13 cellular contexts compared by ENCODE assay signal in genomic region chr12:55934343-55934742, GRCh38. TPM values are rescaled to one million over a fixed set of nuclear protein-coding genes. Genes with fewer than 3 reads are reported as not detected.
A peak's percentile ranks its signal among the peaks of the same experiment; 100 is the strongest.
DNase-seq lines count a peak whose midpoint lies in the region; ATAC-seq and TF ChIP-seq lines count a peak whose summit lies in the region.
"Had no signal": no experiment of that assay in that cellular context is flagged by ENCODE, and none has a peak within 500 bp of the region (broad histone marks: within the 10 kb centered on the region; RNA-seq: fewer than 3 reads in every experiment).

No MANE protein-coding gene starts in this region.

- no peak overlapping the region for H2AFZ ChIP-seq in DND-41 (ENCODE audit: low read depth, low read length)

- peaks cover 62% of the 10 kb centered on the region for H3K36me3 Mint-ChIP-seq in activated T-helper 1 cell treated with anti-CD3 and anti-CD28 coated beads, Interleukin-12 subunit alpha, Interleukin-12 subunit beta, Interleukin-2, Interleukin-4 antibody, amounts not matched to agents 30 ng/mL and 10 ng/mL and 1 ng/mL, durations not matched to agents 14 hours and 24 hours and 36 hours (ENCODE audit: low read depth)

- H3K4me2 ChIP-seq in BLaER1 (peak overlapping the region; percentile 95), DND-41 (ENCODE audit: insufficient read depth, low read length) (peak overlapping the region; percentile 94)

- no peaks in the 10 kb centered on the region for H3K27me3 ChIP-seq in BLaER1
- H3K27me3 ChIP-seq in DND-41 (ENCODE audit: insufficient read depth, low read length, poor library complexity) = no peaks in the 10 kb centered on the region
- H3K27me3 ChIP-seq: brain microvascular endothelial cell had no signal

- H3K27ac ChIP-seq in BLaER1 (no peak overlapping the region), DND-41 (ENCODE audit: low read length) (peak overlapping the region; percentile 96; the same call in 1 of the 2 replicates)
- H3K27ac ChIP-seq: brain microvascular endothelial cell had no signal

- peak overlapping the region; percentile 99 for H3K4me3 Mint-ChIP-seq in activated T-helper 1 cell treated with anti-CD3 and anti-CD28 coated beads, Interleukin-12 subunit alpha, Interleukin-12 subunit beta, Interleukin-2, Interleukin-4 antibody, amounts not matched to agents 30 ng/mL and 10 ng/mL and 1 ng/mL, durations not matched to agents 14 hours and 24 hours and 36 hours

- H3K4me1 ChIP-seq in BLaER1 (peaks cover 49% of the 10 kb centered on the region), DND-41 (ENCODE audit: insufficient read depth, low read length) (peaks cover 52% of the 10 kb centered on the region)

- no peak for DNase-seq in DND-41
- DNase-seq in activated T-helper 1 cell treated with anti-CD3 and anti-CD28 coated beads, Interleukin-12 subunit alpha, Interleukin-12 subunit beta, Interleukin-2, Interleukin-4 antibody, amounts not matched to agents 30 ng/mL and 10 ng/mL and 1 ng/mL, durations not matched to agents 14 hours and 24 hours and 36 hours (ENCODE audit: low spot score) = no peak
- DNase-seq in hepatic stellate cell (ENCODE audit: low spot score) = peak; percentile 52
- DNase-seq in SIG-M5 treated with dmso at 0.1 percent for 504 hours (lab: John Stamatoyannopoulos, UW; ENCODE audit: unreplicated experiment) = no peak
- no peak for DNase-seq in Right ventricle myocardium inferior (ENCODE audit: missing footprints)
- no peak for DNase-seq in COR-L47 (lab: John Stamatoyannopoulos, UW)
- DNase-seq: brain microvascular endothelial cell, DMS53, erythroblast, NCI-H187 had no signal

- intact Hi-C loops in activated T-helper 1 cell treated with anti-CD3 and anti-CD28 coated beads, Interleukin-12 subunit alpha, Interleukin-12 subunit beta, Interleukin-2, Interleukin-4 antibody, amounts not matched to agents 30 ng/mL and 10 ng/mL and 1 ng/mL, durations not matched to agents 14 hours and 24 hours and 36 hours (cut with micrococcal nuclease) = loop anchor here (5.0 to 10.0 kb wide), 3 partner anchors 288 to 1650 kb away; partner anchors contain the start of genes CBX5, HNRNPA1, NABP2 and NEMP1
- intact Hi-C loops in Right ventricle myocardium inferior (cut with DNase I) = no loop called here

- H3K4me1 Mint-ChIP-seq in activated T-helper 1 cell treated with anti-CD3 and anti-CD28 coated beads, Interleukin-12 subunit alpha, Interleukin-12 subunit beta, Interleukin-2, Interleukin-4 antibody, amounts not matched to agents 30 ng/mL and 10 ng/mL and 1 ng/mL, durations not matched to agents 14 hours and 24 hours and 36 hours (ENCODE audit: low read depth) = peaks cover 84% of the 10 kb centered on the region

- no peaks in the 10 kb centered on the region for H3K27me3 Mint-ChIP-seq in activated T-helper 1 cell treated with anti-CD3 and anti-CD28 coated beads, Interleukin-12 subunit alpha, Interleukin-12 subunit beta, Interleukin-2, Interleukin-4 antibody, amounts not matched to agents 30 ng/mL and 10 ng/mL and 1 ng/mL, durations not matched to agents 14 hours and 24 hours and 36 hours (ENCODE audit: insufficient read depth)

- H3K9ac ChIP-seq in BLaER1 (no peak overlapping the region), DND-41 (ENCODE audit: low read depth, low read length) (peak overlapping the region; percentile 88; the same call in 1 of the 2 replicates)

- H3K9me3 ChIP-seq in BLaER1 (no peaks in the 10 kb centered on the region), DND-41 (ENCODE audit: insufficient read depth, low read length, severe bottlenecking) (no peaks in the 10 kb centered on the region)

- H3K9me3 Mint-ChIP-seq in activated T-helper 1 cell treated with anti-CD3 and anti-CD28 coated beads, Interleukin-12 subunit alpha, Interleukin-12 subunit beta, Interleukin-2, Interleukin-4 antibody, amounts not matched to agents 30 ng/mL and 10 ng/mL and 1 ng/mL, durations not matched to agents 14 hours and 24 hours and 36 hours = no peaks in the 10 kb centered on the region

- TF ChIP-seq CTCF in DND-41 (IDR thresholded peaks at IDR 0.05; ENCODE audit: borderline replicate concordance, extremely low read depth, low read length, poor library complexity, severe bottlenecking) = no peak

- H4K20me1 ChIP-seq in BLaER1 (peaks cover 5% of the 10 kb centered on the region; the same call in 1 of the 2 replicates), DND-41 (ENCODE audit: insufficient read depth, low read length) (peaks cover 64% of the 10 kb centered on the region)

- no peak for ATAC-seq in DND-41 (ENCODE audit: insufficient read depth, low read depth)
- no peak for ATAC-seq in Right ventricle myocardium inferior
- no peak for ATAC-seq in HG02852 (IDR thresholded peaks at IDR 0.05; ENCODE audit: unreplicated experiment)
- ATAC-seq: GM12878 had no signal

- H3K27ac Mint-ChIP-seq in activated T-helper 1 cell treated with anti-CD3 and anti-CD28 coated beads, Interleukin-12 subunit alpha, Interleukin-12 subunit beta, Interleukin-2, Interleukin-4 antibody, amounts not matched to agents 30 ng/mL and 10 ng/mL and 1 ng/mL, durations not matched to agents 14 hours and 24 hours and 36 hours = peak overlapping the region; percentile 95

- peaks cover 68% of the 10 kb centered on the region for H3K79me2 ChIP-seq in DND-41 (ENCODE audit: insufficient read depth, low read length)

- peaks cover 40% of the 10 kb centered on the region for H3K36me3 ChIP-seq in BLaER1
- peaks cover 73% of the 10 kb centered on the region for H3K36me3 ChIP-seq in DND-41 (ENCODE audit: insufficient read depth, low read length)

- H3K4me3 ChIP-seq in BLaER1 = no peak overlapping the region
- H3K4me3 ChIP-seq in DND-41 (ENCODE audit: low read depth in 1 of 2, low read length in 2 of 2) = no peak overlapping the region
- H3K4me3 ChIP-seq: GM12878 had no signal

RNA-seq across cellular contexts. Expression of gene DGKA, which starts 3.4 kb away (rescaled TPM):
- total RNA-seq in activated T-helper 1 cell treated with anti-CD3 and anti-CD28 coated beads, Interleukin-12 subunit alpha, Interleukin-12 subunit beta, Interleukin-2, Interleukin-4 antibody, amounts not matched to agents 30 ng/mL and 10 ng/mL and 1 ng/mL, durations not matched to agents 14 hours and 24 hours and 36 hours = 352 and 379 TPM in 2 replicates
- 8.1 TPM for total RNA-seq in Right ventricle myocardium inferior

RNA-seq across cellular contexts. Expression of gene PYM1, which starts 6.6 kb away (rescaled TPM):
- 38.8 and 40.5 TPM in 2 replicates for total RNA-seq in activated T-helper 1 cell treated with anti-CD3 and anti-CD28 coated beads, Interleukin-12 subunit alpha, Interleukin-12 subunit beta, Interleukin-2, Interleukin-4 antibody, amounts not matched to agents 30 ng/mL and 10 ng/mL and 1 ng/mL, durations not matched to agents 14 hours and 24 hours and 36 hours
- 19.1 TPM for total RNA-seq in Right ventricle myocardium inferior

RNA-seq across cellular contexts. Expression of gene PMEL, which starts 31.5 kb away (rescaled TPM):
- 0.29 TPM in 1 of 2 replicates, not detected in the other for total RNA-seq in activated T-helper 1 cell treated with anti-CD3 and anti-CD28 coated beads, Interleukin-12 subunit alpha, Interleukin-12 subunit beta, Interleukin-2, Interleukin-4 antibody, amounts not matched to agents 30 ng/mL and 10 ng/mL and 1 ng/mL, durations not matched to agents 14 hours and 24 hours and 36 hours
- not detected for total RNA-seq in Right ventricle myocardium inferior

RNA-seq across cellular contexts. Expression of gene CDK2, which starts 32.3 kb away (rescaled TPM):
- total RNA-seq in activated T-helper 1 cell treated with anti-CD3 and anti-CD28 coated beads, Interleukin-12 subunit alpha, Interleukin-12 subunit beta, Interleukin-2, Interleukin-4 antibody, amounts not matched to agents 30 ng/mL and 10 ng/mL and 1 ng/mL, durations not matched to agents 14 hours and 24 hours and 36 hours = 93.5 and 109 TPM in 2 replicates
- 11.6 TPM for total RNA-seq in Right ventricle myocardium inferior

RNA-seq across cellular contexts. Expression of gene RAB5B, which starts 39.5 kb away (rescaled TPM):
- total RNA-seq in activated T-helper 1 cell treated with anti-CD3 and anti-CD28 coated beads, Interleukin-12 subunit alpha, Interleukin-12 subunit beta, Interleukin-2, Interleukin-4 antibody, amounts not matched to agents 30 ng/mL and 10 ng/mL and 1 ng/mL, durations not matched to agents 14 hours and 24 hours and 36 hours = 42.6 and 47.0 TPM in 2 replicates
- total RNA-seq in Right ventricle myocardium inferior = 113 TPM

Comparison
In these comparisons a context has a peak if more than half of its experiments do, and no peak if none do; other contexts are left out.
1. RNA of gene DGKA, which starts 3.4 kb away (total RNA-seq): 352 to 379 TPM in activated T-helper 1 cell treated with anti-CD3 and anti-CD28 coated beads, Interleukin-12 subunit alpha, Interleukin-12 subunit beta, Interleukin-2, Interleukin-4 antibody, amounts not matched to agents 30 ng/mL and 10 ng/mL and 1 ng/mL, durations not matched to agents 14 hours and 24 hours and 36 hours; 8.1 TPM in Right ventricle myocardium inferior (single experiment); every median in the first group is over 10 times any median in the second.